ENCODE assay signal across 14 cellular contexts in genomic region chr2:29583104-29583503, GRCh38.
DNase-seq lines count a peak whose midpoint lies in the region; ATAC-seq, FAIRE-seq and TF ChIP-seq lines count a peak whose summit lies in the region.
"Had no signal": no experiment of that assay in that cellular context is flagged by ENCODE, and none has a peak within 500 bp of the region (broad histone marks: within the 10 kb centered on the region; RNA-seq: fewer than 3 reads in every experiment).

No MANE protein-coding gene starts in this region.

- DNase-seq in GM12892 (ENCODE audit: insufficient read length) (no peak), fibroblast of peridontal ligament (ENCODE audit: extremely low read depth) (peak; percentile 70), MV-4-11 (lab: John Stamatoyannopoulos, UW) (no peak)
- DNase-seq in activated naive CD8-positive, alpha-beta T cell treated with anti-CD3 and anti-CD28 coated beads for 36 hours = no peak
- no peak for DNase-seq in T-helper 2 cell treated with Interferon-gamma antibody and Interleukin-4, amounts not matched to agents 5 μg/mL and 100 μg/mL, for 36 hours (ENCODE audit: low spot score)
- DNase-seq: activated CD4-positive, CD25-positive, alpha-beta regulatory T cell treated with anti-CD3 and anti-CD28 coated beads, Interleukin-2, amount 50 U/mL, for 72 hours; activated T-cell treated with anti-CD3 and anti-CD28 coated beads, Interleukin-2, amount 50 U/mL, for 1 hour; CD4-positive, CD25-positive, alpha-beta regulatory T cell; effector CD8-positive, alpha-beta T cell; left ventricle myocardium inferior had no signal

- no peaks in the 10 kb centered on the region for H3K9me3 Mint-ChIP-seq in activated naive CD8-positive, alpha-beta T cell treated with anti-CD3 and anti-CD28 coated beads for 36 hours
- H3K9me3 Mint-ChIP-seq in T-helper 2 cell treated with Interferon-gamma antibody and Interleukin-4, amounts not matched to agents 5 μg/mL and 100 μg/mL, for 36 hours = no peaks in the 10 kb centered on the region
- H3K9me3 Mint-ChIP-seq: CD4-positive, CD25-positive, alpha-beta regulatory T cell had no signal

- H3K36me3 Mint-ChIP-seq in activated naive CD8-positive, alpha-beta T cell treated with anti-CD3 and anti-CD28 coated beads for 36 hours = no peaks in the 10 kb centered on the region
- no peaks in the 10 kb centered on the region for H3K36me3 Mint-ChIP-seq in T-helper 2 cell treated with Interferon-gamma antibody and Interleukin-4, amounts not matched to agents 5 μg/mL and 100 μg/mL, for 36 hours (ENCODE audit: low read depth)
- H3K36me3 Mint-ChIP-seq: CD4-positive, CD25-positive, alpha-beta regulatory T cell had no signal

- ATAC-seq in GM21619 (IDR thresholded peaks at IDR 0.05; ENCODE audit: unreplicated experiment) = peak; percentile 63
- ATAC-seq in HG03442 (IDR thresholded peaks at IDR 0.05; ENCODE audit: unreplicated experiment) = peak; percentile 60
- ATAC-seq in HG02840 (IDR thresholded peaks at IDR 0.05; ENCODE audit: low FRiP score, unreplicated experiment) = no peak

- TF ChIP-seq POLR2A in GM12892 (IDR thresholded peaks at IDR 0.05; ENCODE audit: low read depth, low read length) = no peak

- H3K27ac Mint-ChIP-seq in activated naive CD8-positive, alpha-beta T cell treated with anti-CD3 and anti-CD28 coated beads for 36 hours = no peak overlapping the region
- H3K27ac Mint-ChIP-seq in T-helper 2 cell treated with Interferon-gamma antibody and Interleukin-4, amounts not matched to agents 5 μg/mL and 100 μg/mL, for 36 hours = no peak overlapping the region
- H3K27ac Mint-ChIP-seq: CD4-positive, CD25-positive, alpha-beta regulatory T cell had no signal

- no peak overlapping the region for H3K4me3 Mint-ChIP-seq in activated naive CD8-positive, alpha-beta T cell treated with anti-CD3 and anti-CD28 coated beads for 36 hours
- no peak overlapping the region for H3K4me3 Mint-ChIP-seq in T-helper 2 cell treated with Interferon-gamma antibody and Interleukin-4, amounts not matched to agents 5 μg/mL and 100 μg/mL, for 36 hours
- H3K4me3 Mint-ChIP-seq: CD4-positive, CD25-positive, alpha-beta regulatory T cell had no signal

- H3K4me1 Mint-ChIP-seq in activated naive CD8-positive, alpha-beta T cell treated with anti-CD3 and anti-CD28 coated beads for 36 hours = no peaks in the 10 kb centered on the region
- no peaks in the 10 kb centered on the region for H3K4me1 Mint-ChIP-seq in T-helper 2 cell treated with Interferon-gamma antibody and Interleukin-4, amounts not matched to agents 5 μg/mL and 100 μg/mL, for 36 hours (ENCODE audit: low read depth)
- H3K4me1 Mint-ChIP-seq: CD4-positive, CD25-positive, alpha-beta regulatory T cell had no signal

- FAIRE-seq in GM12892 (lab: Jason Lieb, UNC) = peak; percentile 70
- FAIRE-seq: GM19239 had no signal

- H3K27me3 Mint-ChIP-seq in activated naive CD8-positive, alpha-beta T cell treated with anti-CD3 and anti-CD28 coated beads for 36 hours = no peaks in the 10 kb centered on the region
- peaks cover 6% of the 10 kb centered on the region for H3K27me3 Mint-ChIP-seq in T-helper 2 cell treated with Interferon-gamma antibody and Interleukin-4, amounts not matched to agents 5 μg/mL and 100 μg/mL, for 36 hours (ENCODE audit: low read depth)
